In the genomic region with DNA sequence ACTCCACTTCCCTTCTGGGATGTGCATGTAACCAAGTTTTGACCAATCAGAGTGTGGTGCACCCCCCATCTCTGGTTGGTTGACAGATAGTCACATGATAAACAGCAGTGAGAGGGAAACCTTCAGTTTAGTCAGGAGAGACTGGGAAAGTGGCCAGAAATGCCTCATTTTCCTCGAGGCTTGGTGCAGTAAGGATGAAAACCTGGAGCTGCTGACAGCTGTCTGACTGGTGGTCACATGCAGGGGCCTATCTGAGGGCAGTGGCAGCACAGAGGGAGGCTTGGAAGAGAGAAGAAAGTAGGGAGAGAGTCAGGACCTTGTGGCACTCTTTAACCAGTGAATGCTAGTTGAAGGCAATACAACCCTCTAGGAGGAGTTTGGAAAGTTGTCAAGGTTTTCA, we compare ENCODE assay signal across 19 cellular contexts.
A peak's percentile ranks its signal among the peaks of the same experiment; 100 is the strongest.
DNase-seq lines count a peak whose midpoint lies in the region; TF ChIP-seq lines count a peak whose summit lies in the region.
"Had no signal": no experiment of that assay in that cellular context is flagged by ENCODE, and none has a peak within 500 bp of the region (broad histone marks: within the 10 kb centered on the region; RNA-seq: fewer than 3 reads in every experiment).

No MANE protein-coding gene starts in this region.

- H3K27me3 ChIP-seq in mammary epithelial cell (ENCODE audit: insufficient read depth, low read length): no peaks in the 10 kb centered on the region
- H3K27me3 ChIP-seq: BLaER1 treated with 17β-estradiol and CSF1 and Interleukin-3, amounts not matched to agents 10 nM and 100 nM had no signal

- in situ Hi-C loops in mammary epithelial cell (cut with MboI; ENCODE audit: low sequenced_read_pairs in 2 of 2): no loop called here

- H3K4me1 ChIP-seq in mammary epithelial cell (ENCODE audit: insufficient read depth, low read length): peaks cover 8% of the 10 kb centered on the region
- H3K4me1 ChIP-seq: lower lobe of right lung had no signal

- H2AFZ ChIP-seq in mammary epithelial cell (ENCODE audit: low read depth, low read length): peak overlapping the region; percentile 18
- H2AFZ ChIP-seq: GM23248 had no signal

- no peaks in the 10 kb centered on the region for H3K9me3 ChIP-seq in mammary epithelial cell (replicated peaks; ENCODE audit: insufficient read depth, low read length)
- H3K9me3 ChIP-seq: BLaER1 treated with 17β-estradiol and CSF1 and Interleukin-3, amounts not matched to agents 10 nM and 100 nM; lower lobe of right lung had no signal

- H3K27ac Mint-ChIP-seq in osteocyte (ENCODE audit: unreplicated experiment): no peak overlapping the region
- H3K27ac Mint-ChIP-seq: activated CD4-positive, alpha-beta T cell treated with anti-CD3 and anti-CD28 coated beads, Interleukin-2, amount 10 ng/mL, durations not matched to agents 24 days and 14 days; activated naive CD4-positive, alpha-beta T cell treated with anti-CD3 and anti-CD28 coated beads, Interleukin-2, amount 50 U/mL, for 72 hours; naive thymus-derived CD8-positive, alpha-beta T cell; type B pancreatic cell had no signal

- dilution Hi-C loops in mammary epithelial cell (cut with HindIII; ENCODE audit: low sequenced_read_pairs): no loop called here

- H3K9me3 Mint-ChIP-seq in osteocyte (ENCODE audit: unreplicated experiment): no peaks in the 10 kb centered on the region
- H3K9me3 Mint-ChIP-seq: activated naive CD4-positive, alpha-beta T cell treated with anti-CD3 and anti-CD28 coated beads, Interleukin-2, amount 50 U/mL, for 72 hours; naive thymus-derived CD8-positive, alpha-beta T cell; type B pancreatic cell had no signal

- H3K36me3 Mint-ChIP-seq in osteocyte (ENCODE audit: unreplicated experiment): peaks cover 7% of the 10 kb centered on the region

- H4K20me1 ChIP-seq in mammary epithelial cell (ENCODE audit: insufficient read depth, low read length): no peaks in the 10 kb centered on the region
- H4K20me1 ChIP-seq: BLaER1 treated with 17β-estradiol and CSF1 and Interleukin-3, amounts not matched to agents 10 nM and 100 nM had no signal

- TF ChIP-seq CTCF in mammary epithelial cell (conservative IDR thresholded peaks at IDR 0.05 in 1 of 2, IDR thresholded peaks at IDR 0.05 in 1 of 2; ENCODE audit: extremely low read depth in 1 of 2, insufficient read depth in 1 of 2, low read depth in 1 of 2, low read length in 2 of 2): no peak
- no peak for TF ChIP-seq CTCF in osteocyte (IDR thresholded peaks at IDR 0.05)

- H3K4me3 ChIP-seq in mammary epithelial cell (replicated peaks in 1 of 3; ENCODE audit: insufficient read depth in 1 of 3, low read depth in 2 of 3, low read length in 3 of 3): no peak overlapping the region
- H3K4me3 ChIP-seq: BLaER1 treated with 17β-estradiol and CSF1 and Interleukin-3, amounts not matched to agents 10 nM and 100 nM; GM23248; lower lobe of right lung had no signal

- H3K79me2 ChIP-seq in mammary epithelial cell (ENCODE audit: insufficient read depth, low read length): no peaks in the 10 kb centered on the region

- DNase-seq in DMS 273 treated with DMSO at 0.1 percent for 48 hours (lab: John Stamatoyannopoulos, UW) (peak; percentile 29), M059J (ENCODE audit: low read depth) (peak; percentile 52), mammary epithelial cell (peak; percentile 62), iris pigment epithelial cell (ENCODE audit: low read depth) (peak; percentile 18), mesenteric fat pad (ENCODE audit: low spot score) (no peak), osteocyte (ENCODE audit: extremely low spot score, unreplicated experiment) (no peak), DMS79 (lab: John Stamatoyannopoulos, UW) (no peak)
- DNase-seq in stimulated activated naive CD4-positive, alpha-beta T cell treated with Interleukin-2 at 50 U/mL for 16 hours (lab: John Stamatoyannopoulos, UW): no peak
- DNase-seq: activated CD4-positive, alpha-beta T cell treated with anti-CD3 and anti-CD28 coated beads, Interleukin-2, amount 10 ng/mL, durations not matched to agents 24 days and 14 days; activated T-cell treated with anti-CD3 and anti-CD28 coated beads for 4 hours; GM23248; Kasumi-1; lower lobe of right lung; naive thymus-derived CD8-positive, alpha-beta T cell; NCI-H1436; stimulated activated naive CD4-positive, alpha-beta T cell had no signal

- H3K9ac ChIP-seq in mammary epithelial cell (ENCODE audit: insufficient read depth, low read length): no peak overlapping the region
- H3K9ac ChIP-seq: BLaER1 treated with 17β-estradiol and CSF1 and Interleukin-3, amounts not matched to agents 10 nM and 100 nM; GM23248 had no signal

- no peak overlapping the region for H3K4me3 Mint-ChIP-seq in osteocyte (ENCODE audit: unreplicated experiment)
- H3K4me3 Mint-ChIP-seq: activated CD4-positive, alpha-beta T cell treated with anti-CD3 and anti-CD28 coated beads, Interleukin-2, amount 10 ng/mL, durations not matched to agents 24 days and 14 days; naive thymus-derived CD8-positive, alpha-beta T cell; type B pancreatic cell had no signal

- H3K27ac ChIP-seq in mammary epithelial cell (ENCODE audit: insufficient read depth, low read depth, low read length): no peak overlapping the region
- H3K27ac ChIP-seq: BLaER1 treated with 17β-estradiol and CSF1 and Interleukin-3, amounts not matched to agents 10 nM and 100 nM; GM23248; lower lobe of right lung had no signal

- peaks cover 22% of the 10 kb centered on the region for H3K4me1 Mint-ChIP-seq in osteocyte (ENCODE audit: unreplicated experiment)

- no peak overlapping the region for H3K4me2 ChIP-seq in mammary epithelial cell (ENCODE audit: insufficient read depth, low read depth, low read length)
- H3K4me2 ChIP-seq: BLaER1 treated with 17β-estradiol and CSF1 and Interleukin-3, amounts not matched to agents 10 nM and 100 nM had no signal

- no TSS peak for BruUV-seq in mammary epithelial cell (replicated peaks; lab: Mats Ljungman, UMichigan)

- intact Hi-C loops in mammary epithelial cell (cut with micrococcal nuclease): no loop called here

- H3K27me3 Mint-ChIP-seq in osteocyte (ENCODE audit: unreplicated experiment): no peaks in the 10 kb centered on the region

- CTCF ChIA-PET in mammary epithelial cell (lab: Charles Lee; ENCODE audit: low non-redundant PET): no interaction called here

- WGBS in mammary epithelial cell (ENCODE audit: low coverage, missing lambda C conversion rate): 8% methylated on average over 1 of the region's 1 CpG

- H3K36me3 ChIP-seq in mammary epithelial cell (ENCODE audit: insufficient read depth, low read length): no peaks in the 10 kb centered on the region
- H3K36me3 ChIP-seq: BLaER1 treated with 17β-estradiol and CSF1 and Interleukin-3, amounts not matched to agents 10 nM and 100 nM; lower lobe of right lung had no signal

Comparison
In these comparisons a context has a peak if more than half of its experiments do, and no peak if none do; other contexts are left out.
1. DNase-seq: peak in DMS 273 treated with DMSO at 0.1 percent for 48 hours (single experiment), M059J (single experiment), mammary epithelial cell (single experiment) and iris pigment epithelial cell (single experiment); none in stimulated activated naive CD4-positive, alpha-beta T cell treated with Interleukin-2 at 50 U/mL for 16 hours (single experiment), mesenteric fat pad (single experiment), osteocyte (single experiment) and DMS79 (single experiment).